Comparison of ENCODE assay signal across 8 cellular contexts in the genomic region with DNA sequence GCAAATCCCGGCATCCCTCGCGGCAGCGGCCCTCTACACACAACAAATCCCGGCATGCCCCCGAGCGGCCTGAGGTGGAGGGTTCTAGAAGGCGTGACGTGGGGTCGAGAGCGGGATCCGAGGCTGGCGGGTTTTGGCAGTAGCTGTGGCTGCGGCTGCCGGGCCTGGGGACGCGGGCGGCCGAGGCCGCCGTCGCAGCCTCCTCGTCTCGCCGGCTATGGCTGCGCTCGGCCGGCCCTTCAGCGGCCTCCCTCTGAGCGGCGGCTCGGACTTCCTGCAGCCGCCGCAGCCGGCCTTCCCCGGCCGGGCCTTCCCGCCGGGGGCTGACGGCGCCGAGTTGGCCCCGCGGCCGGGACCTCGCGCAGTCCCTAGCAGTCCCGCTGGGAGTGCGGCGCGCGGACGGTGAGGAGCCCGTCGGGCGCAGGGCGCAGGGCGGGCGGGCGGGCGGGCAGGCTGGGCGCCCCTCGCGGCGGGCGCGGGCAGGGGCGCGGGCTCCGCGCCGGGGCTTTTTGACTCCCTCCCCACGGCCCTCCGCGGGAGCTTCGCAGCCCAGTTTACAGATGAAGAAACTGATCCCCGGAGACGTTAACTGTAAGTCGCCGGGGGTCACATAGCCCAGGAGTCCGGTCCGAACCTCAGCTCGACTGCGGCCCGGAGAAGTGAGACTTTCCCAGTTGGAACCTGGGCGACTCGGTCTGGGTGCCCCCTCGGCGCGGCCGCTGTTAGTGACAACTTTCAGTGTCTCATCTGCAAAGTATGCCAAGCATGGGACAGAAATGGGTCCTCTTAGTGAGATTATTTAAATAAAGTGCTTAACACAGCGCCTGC. TPM values are rescaled to one million over a fixed set of nuclear protein-coding genes. Genes with fewer than 3 reads are reported as not detected.
DNase-seq lines count a peak whose midpoint lies in the region; ATAC-seq and TF ChIP-seq lines count a peak whose summit lies in the region.

A gene with protein sequence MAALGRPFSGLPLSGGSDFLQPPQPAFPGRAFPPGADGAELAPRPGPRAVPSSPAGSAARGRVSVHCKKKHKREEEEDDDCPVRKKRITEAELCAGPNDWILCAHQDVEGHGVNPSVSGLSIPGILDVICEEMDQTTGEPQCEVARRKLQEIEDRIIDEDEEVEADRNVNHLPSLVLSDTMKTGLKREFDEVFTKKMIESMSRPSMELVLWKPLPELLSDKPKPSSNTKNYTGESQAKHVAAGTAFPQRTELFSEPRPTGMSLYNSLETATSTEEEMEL (plus strand): TSS at position 63 of the 828 bp plus-strand sequence. CDS start 155 bp downstream, at position 218.

- H3K27me3 Mint-ChIP-seq in Caco-2 (ENCODE audit: insufficient read depth, unreplicated experiment) (no peaks in the 10 kb centered on the region), memory B cell (no peaks in the 10 kb centered on the region)

- H3K27ac ChIP-seq in effector memory CD4-positive, alpha-beta T cell (ENCODE audit: insufficient read depth, low read length, poor library complexity, severe bottlenecking) = peak within 1 kb of the TSS; percentile 88

- H3K36me3 Mint-ChIP-seq in Caco-2 (ENCODE audit: insufficient read depth, unreplicated experiment) (peaks cover 46% of the 10 kb centered on the region), memory B cell (peaks cover 10% of the 10 kb centered on the region)

- H3K36me3 ChIP-seq in Caco-2 (ENCODE audit: control insufficient read depth, insufficient read depth, low read length) = no peaks in the 10 kb centered on the region
- no peaks in the 10 kb centered on the region for H3K36me3 ChIP-seq in effector memory CD4-positive, alpha-beta T cell (ENCODE audit: control insufficient read depth, insufficient read depth, low read length)

- POLR2A ChIA-PET in Caco-2 (lab: Charles Lee) = interaction anchor here (0.6 to 3.3 kb wide), 7 partner anchors 11 to 147 kb away, joined by 3 to 19 read pairs (median 6); a partner anchor contains a TSS

- no TSS peak for BruUV-seq in Caco-2 (replicated peaks; lab: Mats Ljungman, UMichigan)

- DNase-seq in Caco-2 (peak; percentile 94 to 96), HT1080 (ENCODE audit: low read depth) (peak; percentile 91), memory B cell (ENCODE audit: low spot score in 2 of 2) (peak; percentile 87 to 89)
- DNase-seq in NK-92 treated with Interleukin-12 subunit alpha and Interleukin-12 subunit beta, amount 100 ng/mL, for 24 hours (lab: John Stamatoyannopoulos, UW) = peak; percentile 88
- peak; percentile 85 to 87 for DNase-seq in activated CD8-positive, alpha-beta memory T cell treated with anti-CD3 and anti-CD28 coated beads for 4 hours (ENCODE audit: low read depth in 2 of 2)
- DNase-seq in effector memory CD4-positive, alpha-beta T cell = peak; percentile 81 to 91 (median 86)
- DNase-seq in stimulated activated CD8-positive, alpha-beta memory T cell treated with anti-CD3 and anti-CD28 coated beads, Interleukin-12 subunit alpha, Interleukin-12 subunit beta, amount 100 ng/mL, for 1 hour (ENCODE audit: low read depth) = peak; percentile 89

- H3K4me1 ChIP-seq in Caco-2 = no peaks in the 10 kb centered on the region
- peaks cover 3% of the 10 kb centered on the region for H3K4me1 ChIP-seq in effector memory CD4-positive, alpha-beta T cell (ENCODE audit: control insufficient read depth, insufficient read depth, low read length, poor library complexity, severe bottlenecking)

- no peaks in the 10 kb centered on the region for H3K27me3 ChIP-seq in Caco-2 (replicated peaks; ENCODE audit: control insufficient read depth, insufficient read depth, low read length)
- no peaks in the 10 kb centered on the region for H3K27me3 ChIP-seq in effector memory CD4-positive, alpha-beta T cell (replicated peaks; ENCODE audit: control insufficient read depth, insufficient read depth, low read length, poor library complexity, severe bottlenecking)

- H3K4me3 Mint-ChIP-seq in Caco-2 (ENCODE audit: unreplicated experiment) (peak within 1 kb of the TSS; percentile 78), memory B cell (peak within 1 kb of the TSS; percentile 90)

- ATAC-seq in GM21360 (IDR thresholded peaks at IDR 0.05; ENCODE audit: unreplicated experiment) (peak; percentile 85), memory B cell (ENCODE audit: low read depth) (peak; percentile 89)

- peak within 1 kb of the TSS; percentile 48 for H3K4me3 ChIP-seq in Caco-2 (ENCODE audit: low read depth, low read length)
- peak within 1 kb of the TSS; percentile 78 for H3K4me3 ChIP-seq in effector memory CD4-positive, alpha-beta T cell (ENCODE audit: insufficient read depth, low read depth, low read length, poor library complexity, severe bottlenecking)

- CTCF ChIA-PET in Caco-2 (lab: Charles Lee) = interaction anchor here (0.6 to 1.7 kb wide), 5 partner anchors 9 to 268 kb away, joined by 3 to 10 read pairs (median 4); a partner anchor contains a TSS

- intact Hi-C loops in Caco-2 (cut with micrococcal nuclease; ENCODE audit: unreplicated experiment) = loop anchor here (1.0 kb wide), 2 partner anchors 11 to 32 kb away; a partner anchor contains a TSS

- 0 out of 2 replicates have a peak, but pooled peaks cover 9% of the 10 kb centered on the region for H3K9me3 ChIP-seq in Caco-2
- H3K9me3 ChIP-seq in effector memory CD4-positive, alpha-beta T cell (ENCODE audit: control insufficient read depth, low read length) = no peaks in the 10 kb centered on the region

- H3K4me1 Mint-ChIP-seq in Caco-2 (ENCODE audit: low read depth, unreplicated experiment) = peaks cover 7% of the 10 kb centered on the region
- H3K4me1 Mint-ChIP-seq in memory B cell = peaks cover 10% of the 10 kb centered on the region

- H3K9me3 Mint-ChIP-seq in Caco-2 (ENCODE audit: unreplicated experiment) (no peaks in the 10 kb centered on the region), memory B cell (no peaks in the 10 kb centered on the region)

- TF ChIP-seq CTCF in Caco-2 (IDR thresholded peaks at IDR 0.05; ENCODE audit: insufficient read depth in 1 of 2, low read depth in 1 of 2, low read length in 1 of 2, severe bottlenecking in 1 of 2, unreplicated experiment in 1 of 2) = peak in 1 of 2 experiments; percentile 2

- peak within 1 kb of the TSS; percentile 88 for H3K27ac Mint-ChIP-seq in Caco-2 (ENCODE audit: unreplicated experiment)
- H3K27ac Mint-ChIP-seq in memory B cell = peak within 1 kb of the TSS; percentile 88

RNA-seq across cellular contexts. Expression of the gene that starts here (rescaled TPM):
- total RNA-seq in Caco-2 (2022) = 27.8 and 33.1 TPM in 2 replicates
- total RNA-seq in HT1080 (2014; rRNA removed; shearing (Covaris generic)) = 12.8 and 15.6 TPM in 2 replicates
- 14.2 and 16.1 TPM in 2 replicates for polyA plus RNA-seq in HT1080 (2015; cell fraction: cytosol; rRNA removed)
- 11.7 and 12.4 TPM in 2 replicates for polyA plus RNA-seq in HT1080 (2015; cell fraction: nucleus; rRNA removed)

Comparison
In these comparisons a context has a peak if more than half of its experiments do, and no peak if none do; other contexts are left out.
1. Peak in every context shown above with its lines: DNase-seq, ATAC-seq, H3K4me3 ChIP-seq and H3K27ac ChIP-seq.